In the genomic region with DNA sequence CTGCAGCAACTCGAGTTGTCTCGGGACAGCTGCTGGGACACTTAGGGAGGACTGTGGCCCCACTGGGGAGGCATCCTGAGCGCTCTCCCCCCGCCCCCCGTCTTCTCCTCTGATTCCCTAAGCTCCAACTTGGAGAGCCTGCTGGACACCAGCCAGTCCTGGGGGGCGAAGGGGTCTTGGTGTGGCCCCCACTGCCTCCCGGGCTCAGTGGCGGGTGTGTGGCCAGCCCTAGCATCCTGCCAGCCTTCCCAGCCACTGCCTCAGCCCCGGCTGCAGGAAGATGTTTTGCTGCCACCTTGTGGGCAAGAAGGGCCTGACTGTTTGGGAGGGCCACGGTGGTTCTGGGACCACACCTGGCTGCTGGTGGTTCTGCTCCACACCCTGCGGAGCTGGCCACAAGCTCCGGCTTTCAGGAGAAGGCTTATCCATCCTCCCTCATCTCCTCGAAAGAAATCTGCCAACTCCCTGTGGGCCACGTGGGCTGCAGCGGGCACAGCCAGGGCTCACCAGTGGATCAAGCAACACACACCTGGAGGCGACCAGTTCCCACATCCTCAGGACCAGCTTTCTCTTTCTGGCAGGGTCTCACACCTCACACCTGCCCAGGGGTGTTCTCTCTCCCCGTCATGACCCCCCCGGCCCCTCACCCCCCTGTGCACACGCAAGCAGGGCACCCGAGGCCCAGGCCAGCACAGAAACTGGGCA, we compare ENCODE assay signal across 8 cellular contexts. TPM values are rescaled to one million over a fixed set of nuclear protein-coding genes. Genes with fewer than 3 reads are reported as not detected.
A peak's percentile ranks its signal among the peaks of the same experiment; 100 is the strongest.
DNase-seq lines count a peak whose midpoint lies in the region; ATAC-seq and TF ChIP-seq lines count a peak whose summit lies in the region.

No MANE protein-coding gene starts in this region.

- peak; percentile 79 for ATAC-seq in GM18508 (IDR thresholded peaks at IDR 0.05; ENCODE audit: insufficient read depth, unreplicated experiment)
- peak; percentile 49 for ATAC-seq in HG03060 (IDR thresholded peaks at IDR 0.05; ENCODE audit: low read depth, unreplicated experiment)
- ATAC-seq in naive thymus-derived CD4-positive, alpha-beta T cell: peak; percentile 82
- peak; percentile 89 to 90 for ATAC-seq in stimulated activated naive B cell treated with anti-CD40 and anti-IgM and Interleukin-4, amounts not matched to agents 10 μg/mL and 1 μg/mL and 100 μg/mL, for 72 hours (replicated peaks)

- no peaks in the 10 kb centered on the region for H3K9me3 Mint-ChIP-seq in naive thymus-derived CD4-positive, alpha-beta T cell
- no peaks in the 10 kb centered on the region for H3K9me3 Mint-ChIP-seq in stimulated activated naive B cell treated with anti-CD40 and anti-IgM and Interleukin-4, amounts not matched to agents 10 μg/mL and 1 μg/mL and 100 μg/mL, for 72 hours

- CTCF ChIA-PET in naive thymus-derived CD4-positive, alpha-beta T cell (lab: Charles Lee): interaction anchor here (0.6 to 8.0 kb wide), 25 partner anchors 9 to 220 kb away, joined by 3 to 62 read pairs (median 4); no protein-coding TSS in a partner anchor

- H3K27ac Mint-ChIP-seq in naive thymus-derived CD4-positive, alpha-beta T cell: no peak overlapping the region
- H3K27ac Mint-ChIP-seq in stimulated activated naive B cell treated with anti-CD40 and anti-IgM and Interleukin-4, amounts not matched to agents 10 μg/mL and 1 μg/mL and 100 μg/mL, for 72 hours: no peak overlapping the region

- H3K4me3 Mint-ChIP-seq in naive thymus-derived CD4-positive, alpha-beta T cell: peak overlapping the region in 1 of 10 donors; percentile 29
- H3K4me3 Mint-ChIP-seq in stimulated activated naive B cell treated with anti-CD40 and anti-IgM and Interleukin-4, amounts not matched to agents 10 μg/mL and 1 μg/mL and 100 μg/mL, for 72 hours: no peak overlapping the region

- H3K9me3 ChIP-seq in naive thymus-derived CD4-positive, alpha-beta T cell (ENCODE audit: control insufficient read depth in 2 of 3, low read length in 3 of 3): no peaks in the 10 kb centered on the region

- H3K4me1 ChIP-seq in naive thymus-derived CD4-positive, alpha-beta T cell (ENCODE audit: control insufficient read depth in 2 of 2, insufficient read depth in 2 of 2, low read length in 2 of 2): no peaks in the 10 kb centered on the region

- POLR2A ChIA-PET in naive thymus-derived CD4-positive, alpha-beta T cell (lab: Charles Lee): no interaction called here

- intact Hi-C loops in naive thymus-derived CD4-positive, alpha-beta T cell (cut with micrococcal nuclease): loop anchor here (1.0 to 10.0 kb wide), 12 partner anchors 24 to 824 kb away; a partner anchor contains a TSS

- H3K27ac ChIP-seq in naive thymus-derived CD4-positive, alpha-beta T cell (ENCODE audit: low read depth, low read length): no peak overlapping the region

- H3K4me1 Mint-ChIP-seq in naive thymus-derived CD4-positive, alpha-beta T cell: peaks cover 0 to 9% (median 4%) of the 10 kb centered on the region in 7 donors
- H3K4me1 Mint-ChIP-seq in stimulated activated naive B cell treated with anti-CD40 and anti-IgM and Interleukin-4, amounts not matched to agents 10 μg/mL and 1 μg/mL and 100 μg/mL, for 72 hours: no peaks in the 10 kb centered on the region

- peaks cover 0 to 4% (median 0%) of the 10 kb centered on the region in 5 donors for H3K36me3 Mint-ChIP-seq in naive thymus-derived CD4-positive, alpha-beta T cell
- H3K36me3 Mint-ChIP-seq in stimulated activated naive B cell treated with anti-CD40 and anti-IgM and Interleukin-4, amounts not matched to agents 10 μg/mL and 1 μg/mL and 100 μg/mL, for 72 hours: no peaks in the 10 kb centered on the region

- peak; percentile 94 for DNase-seq in AG08395 (ENCODE audit: low spot score)
- DNase-seq in NCI-H774 (lab: John Stamatoyannopoulos, UW): peak; percentile 41
- peak; percentile 43 for DNase-seq in activated CD8-positive, alpha-beta memory T cell treated with anti-CD3 and anti-CD28 coated beads, Interleukin-2, amount 50 U/mL, for 24 hours (ENCODE audit: extremely low read depth)
- DNase-seq in epithelial cell of esophagus (ENCODE audit: low read depth): peak; percentile 80
- peak; percentile 41 to 79 (median 71) for DNase-seq in naive thymus-derived CD4-positive, alpha-beta T cell
- peak; percentile 62 for DNase-seq in stimulated activated naive B cell treated with anti-CD40 and anti-IgM and Interleukin-4, amounts not matched to agents 10 μg/mL and 1 μg/mL and 100 μg/mL, for 72 hours

- TF ChIP-seq CTCF in epithelial cell of esophagus (IDR thresholded peaks at IDR 0.05; ENCODE audit: insufficient read depth, low read depth, low read length, missing control alignments): peak; percentile 86

- peaks cover 0 to 4% of the 10 kb centered on the region in 2 donors for H3K27me3 ChIP-seq in naive thymus-derived CD4-positive, alpha-beta T cell (ENCODE audit: control insufficient read depth in 2 of 2, insufficient read depth in 2 of 2, low read length in 2 of 2)

- no peaks in the 10 kb centered on the region for H3K36me3 ChIP-seq in naive thymus-derived CD4-positive, alpha-beta T cell (ENCODE audit: control insufficient read depth in 2 of 3, insufficient read depth in 3 of 3, low read length in 3 of 3)

- H3K27me3 Mint-ChIP-seq in naive thymus-derived CD4-positive, alpha-beta T cell: peaks cover 0 to 20% (median 0%) of the 10 kb centered on the region in 5 donors
- peaks cover 32 to 53% of the 10 kb centered on the region in 2 donors for H3K27me3 Mint-ChIP-seq in stimulated activated naive B cell treated with anti-CD40 and anti-IgM and Interleukin-4, amounts not matched to agents 10 μg/mL and 1 μg/mL and 100 μg/mL, for 72 hours

- H3K4me3 ChIP-seq in epithelial cell of esophagus (ENCODE audit: low read length): no peak overlapping the region
- H3K4me3 ChIP-seq in naive thymus-derived CD4-positive, alpha-beta T cell (ENCODE audit: low read length): no peak overlapping the region

RNA-seq across cellular contexts. Expression of a gene that starts 24.8 kb away (rescaled TPM):
- total RNA-seq in naive thymus-derived CD4-positive, alpha-beta T cell: 10 to 100 TPM; 27.4 to 70.6 (median 37.2) TPM
- polyA plus RNA-seq in naive thymus-derived CD4-positive, alpha-beta T cell: 1 to 10 TPM; 6.0 to 6.5 TPM

RNA-seq across cellular contexts. Expression of a gene that starts 27.8 kb away (rescaled TPM):
- total RNA-seq in naive thymus-derived CD4-positive, alpha-beta T cell: 10 to 100 TPM; 39.5 to 61.2 (median 42.2) TPM
- 10 to 100 TPM; 36.0 to 53.6 TPM for polyA plus RNA-seq in naive thymus-derived CD4-positive, alpha-beta T cell

RNA-seq across cellular contexts. Expression of a gene that starts 30.5 kb away (rescaled TPM):
- 100 to 1,000 TPM in 3 of 5 experiments, 10 to 100 TPM in 2; 94.1 to 136 (median 101) TPM for total RNA-seq in naive thymus-derived CD4-positive, alpha-beta T cell
- polyA plus RNA-seq in naive thymus-derived CD4-positive, alpha-beta T cell: 10 to 100 TPM; 49.6 to 69.4 TPM

RNA-seq across cellular contexts. Expression of a gene that starts 51.7 kb away (rescaled TPM):
- total RNA-seq in naive thymus-derived CD4-positive, alpha-beta T cell: 100 to 1,000 TPM in 1 of 5 experiments, 10 to 100 TPM in 4; 38.7 to 125 (median 65.9) TPM
- polyA plus RNA-seq in naive thymus-derived CD4-positive, alpha-beta T cell: 10 to 100 TPM in 1 of 2 donors, 1 to 10 TPM in 1; 7.9 to 12.1 TPM

RNA-seq across cellular contexts. Expression of a gene that starts 53.4 kb away (rescaled TPM):
- 10 to 100 TPM in 1 of 5 experiments, 1 to 10 TPM in 4; 4.2 to 20.2 (median 5.6) TPM for total RNA-seq in naive thymus-derived CD4-positive, alpha-beta T cell
- polyA plus RNA-seq in naive thymus-derived CD4-positive, alpha-beta T cell: 1 to 10 TPM; 7.7 to 9.1 TPM

Comparison
In these comparisons a context has a peak if more than half of its experiments do, and no peak if none do; other contexts are left out.
1. DNase-seq: peak in every context shown above with its lines; median percentile 94 in AG08395; 80 in epithelial cell of esophagus; 71 in naive thymus-derived CD4-positive, alpha-beta T cell; 62 in stimulated activated naive B cell treated with anti-CD40 and anti-IgM and Interleukin-4, amounts not matched to agents 10 μg/mL and 1 μg/mL and 100 μg/mL, for 72 hours; 43 in activated CD8-positive, alpha-beta memory T cell treated with anti-CD3 and anti-CD28 coated beads, Interleukin-2, amount 50 U/mL, for 24 hours; 41 in NCI-H774.